ENCODE assay signal across 32 cellular contexts in the genomic region with DNA sequence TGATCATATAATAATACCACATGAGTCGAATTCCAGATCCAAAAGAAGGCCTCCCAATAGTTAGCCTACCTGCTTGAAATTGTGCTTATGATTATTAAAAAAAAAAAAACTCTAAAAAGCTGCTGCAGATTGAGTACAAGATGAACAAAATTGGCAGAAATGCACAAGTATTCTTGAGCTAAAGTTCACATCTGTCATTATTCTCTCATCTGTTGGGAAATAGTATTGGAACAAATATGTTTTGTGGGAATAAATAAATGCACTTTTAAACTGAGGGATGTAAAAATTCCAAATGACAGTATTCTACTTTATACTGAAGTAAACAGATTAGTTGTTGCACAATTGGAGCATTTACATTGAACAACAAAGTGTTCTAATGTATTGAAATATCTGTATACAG. TPM values are rescaled to one million over a fixed set of nuclear protein-coding genes. Genes with fewer than 3 reads are reported as not detected.
"Had no signal": no experiment of that assay in that cellular context is flagged by ENCODE, and none has a peak within 500 bp of the region (broad histone marks: within the 10 kb centered on the region; RNA-seq: fewer than 3 reads in every experiment).

No MANE protein-coding gene starts in this region.

- H3K36me3 ChIP-seq: neural progenitor cell, right atrium auricular region, thoracic aorta, vagina had no signal

- H3K27me3 Mint-ChIP-seq: dendritic cell treated with granulocyte-macrophage colony-stimulating factor and Interleukin-4, amounts not matched to agents 40 ng/mL and 50 ng/mL, for 4 days; type B pancreatic cell had no signal

- H3K4me2 ChIP-seq: neural progenitor cell had no signal

- H3K9me3 ChIP-seq: right atrium auricular region, thoracic aorta, vagina had no signal

- H3K4me1 Mint-ChIP-seq: activated B cell treated with CpG ODN at 0.5 μM for 24 hours; activated naive CD4-positive, alpha-beta T cell treated with anti-CD3 and anti-CD28 coated beads, Interleukin-2, amount 10 ng/mL, durations not matched to agents 7 days and 5 days; activated naive CD8-positive, alpha-beta T cell treated with anti-CD3 and anti-CD28 coated beads, Interleukin-2, amount 10 ng/mL, durations not matched to agents 7 days and 5 days; memory B cell had no signal

- H3K27ac Mint-ChIP-seq: activated B cell treated with CpG ODN at 0.5 μM for 24 hours; activated naive CD4-positive, alpha-beta T cell treated with anti-CD3 and anti-CD28 coated beads, Interleukin-2, amount 10 ng/mL, durations not matched to agents 7 days and 5 days; activated naive CD8-positive, alpha-beta T cell treated with anti-CD3 and anti-CD28 coated beads, Interleukin-2, amount 10 ng/mL, durations not matched to agents 7 days and 5 days; activated T-cell treated with anti-CD3 and anti-CD28 coated beads, Interleukin-2, amount 50 U/mL, for 72 hours; dendritic cell treated with granulocyte-macrophage colony-stimulating factor and Interleukin-4, amounts not matched to agents 40 ng/mL and 50 ng/mL, for 4 days; endodermal cell; memory B cell; natural killer cell; neural progenitor cell; T-helper 2 cell treated with Interferon-gamma antibody and Interleukin-4, amounts not matched to agents 5 μg/mL and 100 μg/mL, for 36 hours; type B pancreatic cell had no signal

- H3K9me3 Mint-ChIP-seq: activated B cell treated with CpG ODN at 0.5 μM for 24 hours; activated naive CD4-positive, alpha-beta T cell treated with anti-CD3 and anti-CD28 coated beads, Interleukin-2, amount 10 ng/mL, durations not matched to agents 7 days and 5 days; activated naive CD8-positive, alpha-beta T cell treated with anti-CD3 and anti-CD28 coated beads, Interleukin-2, amount 10 ng/mL, durations not matched to agents 7 days and 5 days; activated T-cell treated with anti-CD3 and anti-CD28 coated beads, Interleukin-2, amount 50 U/mL, for 72 hours; dendritic cell treated with granulocyte-macrophage colony-stimulating factor and Interleukin-4, amounts not matched to agents 40 ng/mL and 50 ng/mL, for 4 days; endodermal cell; immature natural killer cell; memory B cell; natural killer cell; neural progenitor cell; T-helper 2 cell treated with Interferon-gamma antibody and Interleukin-4, amounts not matched to agents 5 μg/mL and 100 μg/mL, for 36 hours; type B pancreatic cell had no signal

- H3K9ac ChIP-seq: neural progenitor cell had no signal

- H3K27ac ChIP-seq: neural progenitor cell, right atrium auricular region had no signal

- H2AFZ ChIP-seq: neural progenitor cell had no signal

- FAIRE-seq: frontal cortex, kidney had no signal

- H3K36me3 Mint-ChIP-seq: activated naive CD4-positive, alpha-beta T cell treated with anti-CD3 and anti-CD28 coated beads, Interleukin-2, amount 10 ng/mL, durations not matched to agents 7 days and 5 days; activated naive CD8-positive, alpha-beta T cell treated with anti-CD3 and anti-CD28 coated beads, Interleukin-2, amount 10 ng/mL, durations not matched to agents 7 days and 5 days; memory B cell; natural killer cell; neural progenitor cell had no signal

- H3K4me3 Mint-ChIP-seq: activated B cell treated with CpG ODN at 0.5 μM for 24 hours; activated naive CD4-positive, alpha-beta T cell treated with anti-CD3 and anti-CD28 coated beads, Interleukin-2, amount 10 ng/mL, durations not matched to agents 7 days and 5 days; activated naive CD8-positive, alpha-beta T cell treated with anti-CD3 and anti-CD28 coated beads, Interleukin-2, amount 10 ng/mL, durations not matched to agents 7 days and 5 days; activated T-cell treated with anti-CD3 and anti-CD28 coated beads, Interleukin-2, amount 50 U/mL, for 72 hours; dendritic cell treated with granulocyte-macrophage colony-stimulating factor and Interleukin-4, amounts not matched to agents 40 ng/mL and 50 ng/mL, for 4 days; endodermal cell; immature natural killer cell; memory B cell; natural killer cell; neural progenitor cell; T-helper 2 cell treated with Interferon-gamma antibody and Interleukin-4, amounts not matched to agents 5 μg/mL and 100 μg/mL, for 36 hours; type B pancreatic cell had no signal

- H3K4me3 ChIP-seq: neural progenitor cell, right atrium auricular region, thoracic aorta, vagina had no signal

- ATAC-seq: activated T-cell treated with anti-CD3 and anti-CD28 coated beads, Interleukin-2, amount 50 U/mL, for 72 hours; esophagus mucosa; left colon; natural killer cell; stimulated activated naive CD8-positive, alpha-beta T cell treated with anti-CD3 and anti-CD28 coated beads, Interleukin-15, Interleukin-2, amounts not matched to agents 100 U/mL and 50 U/mL, for 24 hours had no signal

- H3K27me3 ChIP-seq: neural progenitor cell, right atrium auricular region, vagina had no signal

- DNase-seq: activated B cell treated with CpG ODN at 0.5 μM for 24 hours; activated CD4-positive, alpha-beta T cell treated with anti-CD3 and anti-CD28 coated beads, Interleukin-2, amount 50 U/mL, for 1 hour; activated effector memory CD4-positive, alpha-beta T cell treated with Interleukin-2 at 50 U/mL for 16 hours; activated naive CD4-positive, alpha-beta T cell treated with anti-CD3 and anti-CD28 coated beads, Interleukin-2, amount 10 ng/mL, durations not matched to agents 7 days and 5 days; activated naive CD8-positive, alpha-beta T cell treated with anti-CD3 and anti-CD28 coated beads, Interleukin-2, amount 10 ng/mL, durations not matched to agents 7 days and 5 days; activated T-cell treated with anti-CD3 and anti-CD28 coated beads for 4 hours; activated T-cell treated with anti-CD3 and anti-CD28 coated beads, Interleukin-2, amount 50 U/mL, for 72 hours; amygdala; central memory CD4-positive, alpha-beta T cell; endodermal cell; hippocampal formation; immature natural killer cell; kidney; left colon; natural killer cell; occipital lobe; stimulated activated CD4-positive, alpha-beta T cell treated with anti-CD3 and anti-CD28 coated beads, Interleukin-12 subunit alpha, Interleukin-12 subunit beta, amount 100 ng/mL, for 4 hours; stimulated activated CD4-positive, alpha-beta T cell treated with anti-CD3 and anti-CD28 coated beads, Interleukin-4, amount 100 ng/mL, for 1 hour; stimulated activated naive CD8-positive, alpha-beta T cell treated with anti-CD3 and anti-CD28 coated beads, Interleukin-15, Interleukin-2, amounts not matched to agents 100 U/mL and 50 U/mL, for 24 hours; T-helper 1 cell had no signal

RNA-seq across cellular contexts. Expression of a gene that starts 15.7 kb away (rescaled TPM):
- total RNA-seq: activated B cell treated with CpG ODN at 0.5 μM for 24 hours; activated T-cell treated with anti-CD3 and anti-CD28 coated beads, Interleukin-2, amount 50 U/mL, for 72 hours had no signal

RNA-seq across cellular contexts. Expression of a gene that starts 44.7 kb away (rescaled TPM):
- total RNA-seq: activated B cell treated with CpG ODN at 0.5 μM for 24 hours; activated naive CD8-positive, alpha-beta T cell treated with anti-CD3 and anti-CD28 coated beads, Interleukin-2, amount 10 ng/mL, durations not matched to agents 7 days and 5 days; activated T-cell treated with anti-CD3 and anti-CD28 coated beads, Interleukin-2, amount 50 U/mL, for 72 hours; endodermal cell; esophagus mucosa; left colon; lower leg skin; occipital lobe; pulmonary artery endothelial cell; right atrium auricular region; thoracic aorta; vagina had no signal
- polyA plus RNA-seq: immature natural killer cell had no signal
